Comparison of ENCODE assay signal across 1 cellular context in the genomic region with DNA sequence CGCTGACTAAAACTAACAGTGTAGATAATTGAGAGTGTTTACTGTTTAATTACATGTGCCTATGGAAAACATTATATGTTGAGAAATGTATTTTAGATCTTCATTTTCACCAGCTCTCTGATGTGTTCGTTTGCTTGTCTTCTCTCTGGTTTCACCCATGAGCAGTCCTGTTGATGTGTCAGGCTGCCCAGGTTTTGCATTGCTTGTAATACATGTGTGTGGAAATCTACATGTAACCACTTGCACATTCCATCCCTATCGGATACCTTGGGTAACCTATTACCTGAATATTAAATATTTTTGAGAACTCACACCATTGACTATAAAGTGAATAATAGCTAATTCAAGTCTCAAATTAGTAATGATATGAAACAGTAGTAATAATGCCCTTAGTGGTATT.
TF ChIP-seq lines count a peak whose summit lies in the region.

No MANE protein-coding gene starts in this region.

TF ChIP-seq in H1, 55 proteins besides CTCF, POLR2A, EP300 and RAD21:
- TF ChIP-seq PHF8 (conservative IDR thresholded peaks at IDR 0.05; ENCODE audit: low read depth, low read length) (no peak), BRCA1 (IDR thresholded peaks at IDR 0.05; ENCODE audit: low read depth, low read length) (no peak), EGR1 (IDR thresholded peaks at IDR 0.05; ENCODE audit: borderline replicate concordance, low read depth, low read length) (no peak), RBBP5 (IDR thresholded peaks at IDR 0.05; ENCODE audit: borderline replicate concordance, low read depth, low read length) (no peak)
